Comparison of ENCODE assay signal across 9 cellular contexts in genomic region chr1:45018599-45019230, GRCh38. TPM values are rescaled to one million over a fixed set of nuclear protein-coding genes. Genes with fewer than 3 reads are reported as not detected.
DNase-seq lines count a peak whose midpoint lies in the region; ATAC-seq, FAIRE-seq and TF ChIP-seq lines count a peak whose summit lies in the region.
"Had no signal": no experiment of that assay in that cellular context is flagged by ENCODE, and none has a peak within 500 bp of the region (broad histone marks: within the 10 kb centered on the region; RNA-seq: fewer than 3 reads in every experiment).

No MANE protein-coding gene starts in this region.

- peak; percentile 85 for TF ChIP-seq CTCF in A673 (conservative IDR thresholded peaks at IDR 0.05; ENCODE audit: low read depth, low read length)

- H3K4me1 ChIP-seq in A673 (ENCODE audit: insufficient read depth, low read length, poor library complexity, severe bottlenecking): no peaks in the 10 kb centered on the region

- H3K9me3 ChIP-seq in A673 (ENCODE audit: low read depth, low read length, poor library complexity, severe bottlenecking): no peaks in the 10 kb centered on the region
- H3K9me3 ChIP-seq: neutrophil had no signal

- no peak for TF ChIP-seq POLR2A in GM12892 (IDR thresholded peaks at IDR 0.05; ENCODE audit: low read depth, low read length)

- no peak overlapping the region for H3K27ac ChIP-seq in A673 (ENCODE audit: low read depth, low read length, poor library complexity, severe bottlenecking)
- H3K27ac ChIP-seq: neutrophil had no signal

- DNase-seq in A673 (ENCODE audit: low spot score): peak; percentile 65
- DNase-seq in GM12892 (ENCODE audit: insufficient read length): no peak
- DNase-seq in HTR-8/SVneo (ENCODE audit: insufficient read length, low spot score): no peak
- peak; percentile 79 for DNase-seq in RPMI7951 (ENCODE audit: low read depth)
- DNase-seq in activated effector memory CD4-positive, alpha-beta T cell treated with anti-CD3 and anti-CD28 coated beads, Interleukin-2, amount 50 U/mL, for 16 hours: peak; percentile 84
- DNase-seq in globus pallidus (ENCODE audit: low spot score): peak; percentile 49
- DNase-seq in posterior vena cava (ENCODE audit: low spot score): peak; percentile 82

- no peak for ATAC-seq in GM18502 (IDR thresholded peaks at IDR 0.05; ENCODE audit: poor library complexity, unreplicated experiment)

- BruUV-seq in A673 (replicated peaks; lab: Mats Ljungman, UMichigan): no TSS peak

- peaks cover 5% of the 10 kb centered on the region for H3K36me3 ChIP-seq in A673 (ENCODE audit: insufficient read depth, low read length, poor library complexity, severe bottlenecking)

- FAIRE-seq in GM12892 (lab: Jason Lieb, UNC) (peak; percentile 67), HTR-8/SVneo (lab: Jason Lieb, UNC) (peak; percentile 75)

- CTCF ChIA-PET in A673 (lab: Charles Lee): interaction anchor here (0.6 to 1.4 kb wide), 4 partner anchors 62 to 376 kb away, joined by 4 to 15 read pairs (median 8); no protein-coding TSS in a partner anchor

- no peaks in the 10 kb centered on the region for H3K27me3 ChIP-seq in A673 (replicated peaks; ENCODE audit: insufficient read depth, low read depth, low read length, poor library complexity)
- H3K27me3 ChIP-seq: neutrophil had no signal

- POLR2A ChIA-PET in A673 (lab: Charles Lee; ENCODE audit: low non-redundant PET): no interaction called here

- intact Hi-C loops in A673 (cut with micrococcal nuclease; ENCODE audit: unreplicated experiment) (loop anchor here (1.0 to 10.0 kb wide), 3 partner anchors 186 to 556 kb away; partner anchors contain the start of gene ZSWIM5), posterior vena cava (cut with DNase I) (loop anchor here in 1 of 2 donors (10.0 kb wide), 2 partner anchors 184 to 476 kb away; partner anchors contain the start of gene TESK2)

- H3K4me3 ChIP-seq in A673 (ENCODE audit: low read depth, low read length, poor library complexity, severe bottlenecking): no peak overlapping the region

RNA-seq across cellular contexts. Expression of gene UROD, which starts 6.7 kb away (rescaled TPM):
- total RNA-seq in A673 (2021): 85.8 and 89.3 TPM in 2 replicates
- polyA plus RNA-seq in GM12892 (2012; ENCODE audit: missing spikeins): 64.0 TPM
- total RNA-seq in RPMI7951 (2014; rRNA removed; shearing (Covaris generic)): 103 and 119 TPM in 2 replicates
- total RNA-seq in posterior vena cava: 10 to 100 TPM; 59.5 to 68.6 TPM

RNA-seq across cellular contexts. Expression of gene HECTD3, which starts 7.6 kb away (rescaled TPM):
- total RNA-seq in A673 (2021) (29.2 and 29.5 TPM in 2 replicates), posterior vena cava (10 to 100 TPM; 26.5 to 32.9 TPM)
- 15.6 TPM for polyA plus RNA-seq in GM12892 (2012; ENCODE audit: missing spikeins)
- 23.6 and 27.9 TPM in 2 replicates for total RNA-seq in RPMI7951 (2014; rRNA removed; shearing (Covaris generic))

RNA-seq across cellular contexts. Expression of gene EIF2B3, which starts 32.3 kb away (rescaled TPM):
- total RNA-seq in A673 (2021) (44.1 and 52.3 TPM in 2 replicates), posterior vena cava (10 to 100 TPM; 25.9 to 26.8 TPM)
- polyA plus RNA-seq in GM12892 (2012; ENCODE audit: missing spikeins): 36.3 TPM
- 56.0 and 63.9 TPM in 2 replicates for total RNA-seq in RPMI7951 (2014; rRNA removed; shearing (Covaris generic))

Comparison
In these comparisons a context has a peak if more than half of its experiments do, and no peak if none do; other contexts are left out.
1. DNase-seq: peak in A673 (single experiment), RPMI7951 (single experiment), activated effector memory CD4-positive, alpha-beta T cell treated with anti-CD3 and anti-CD28 coated beads, Interleukin-2, amount 50 U/mL, for 16 hours (single experiment), globus pallidus (single experiment) and posterior vena cava (single experiment); none in GM12892 (single experiment) and HTR-8/SVneo (single experiment).